Comparison of ENCODE assay signal across 13 cellular contexts in genomic region chr14:22466520-22466919, GRCh38.
DNase-seq lines count a peak whose midpoint lies in the region; ATAC-seq and TF ChIP-seq lines count a peak whose summit lies in the region.
"Had no signal": no experiment of that assay in that cellular context is flagged by ENCODE, and none has a peak within 500 bp of the region (broad histone marks: within the 10 kb centered on the region; RNA-seq: fewer than 3 reads in every experiment).

No MANE protein-coding gene starts in this region.

- no peak overlapping the region for H3K4me3 ChIP-seq in A673 (ENCODE audit: low read depth, low read length, poor library complexity, severe bottlenecking)
- H3K4me3 ChIP-seq: lung had no signal

- TF ChIP-seq CTCF in A673 (conservative IDR thresholded peaks at IDR 0.05; ENCODE audit: low read depth, low read length) = no peak
- TF ChIP-seq CTCF in brain (conservative IDR thresholded peaks at IDR 0.05) = no peak

- no peaks in the 10 kb centered on the region for H3K27me3 Mint-ChIP-seq in brain
- H3K27me3 Mint-ChIP-seq: progenitor cell of endocrine pancreas had no signal

- peak; percentile 42 for ATAC-seq in GM18907 (IDR thresholded peaks at IDR 0.05; ENCODE audit: unreplicated experiment)
- ATAC-seq in HG03280 (IDR thresholded peaks at IDR 0.05; ENCODE audit: unreplicated experiment) = peak; percentile 42
- ATAC-seq in HG03175 (IDR thresholded peaks at IDR 0.05; ENCODE audit: unreplicated experiment) = no peak

- no peaks in the 10 kb centered on the region for H3K27me3 ChIP-seq in A673 (replicated peaks; ENCODE audit: insufficient read depth, low read depth, low read length, poor library complexity)

- no TSS peak for BruUV-seq in A673 (replicated peaks; lab: Mats Ljungman, UMichigan)

- no peaks in the 10 kb centered on the region for H3K36me3 ChIP-seq in A673 (ENCODE audit: insufficient read depth, low read length, poor library complexity, severe bottlenecking)

- H3K4me1 ChIP-seq in A673 (ENCODE audit: insufficient read depth, low read length, poor library complexity, severe bottlenecking) = peaks cover 47% of the 10 kb centered on the region

- peaks cover 61% of the 10 kb centered on the region for H3K4me1 Mint-ChIP-seq in brain

- POLR2A ChIA-PET in A673 (lab: Charles Lee; ENCODE audit: low non-redundant PET) = no interaction called here

- no peak for DNase-seq in A673 (ENCODE audit: low spot score)
- no peak for DNase-seq in NCI-H1436 (lab: John Stamatoyannopoulos, UW)
- no peak for DNase-seq in NCI-H146 (lab: John Stamatoyannopoulos, UW)
- DNase-seq in DMS53 treated with DMSO at 0.1 percent for 48 hours (lab: John Stamatoyannopoulos, UW; ENCODE audit: unreplicated experiment) = no peak
- DNase-seq: foreskin melanocyte, GOT3, NCI-H526 had no signal

- H3K4me3 Mint-ChIP-seq in brain = peak overlapping the region in 1 of 5 experiments; percentile 7

- CTCF ChIA-PET in A673 (lab: Charles Lee) = no interaction called here

- peak overlapping the region; percentile 34 for H3K27ac ChIP-seq in A673 (ENCODE audit: low read depth, low read length, poor library complexity, severe bottlenecking)

- intact Hi-C loops in A673 (cut with micrococcal nuclease; ENCODE audit: unreplicated experiment) = no loop called here

- H3K9me3 ChIP-seq in A673 (ENCODE audit: low read depth, low read length, poor library complexity, severe bottlenecking) = no peaks in the 10 kb centered on the region

- H3K27ac Mint-ChIP-seq in brain = peak overlapping the region; percentile 42 to 88 (median 72)
- H3K27ac Mint-ChIP-seq: progenitor cell of endocrine pancreas had no signal

- H3K9me3 Mint-ChIP-seq in brain = peaks cover 0 to 2% (median 0%) of the 10 kb centered on the region in 5 experiments

- no peaks in the 10 kb centered on the region for H3K36me3 Mint-ChIP-seq in brain
